ENCODE assay signal across 17 cellular contexts in genomic region chr5:36712719-36713118, GRCh38.
A peak's percentile ranks its signal among the peaks of the same experiment; 100 is the strongest.
DNase-seq lines count a peak whose midpoint lies in the region; ATAC-seq, FAIRE-seq and TF ChIP-seq lines count a peak whose summit lies in the region.
"Had no signal": no experiment of that assay in that cellular context is flagged by ENCODE, and none has a peak within 500 bp of the region (broad histone marks: within the 10 kb centered on the region; RNA-seq: fewer than 3 reads in every experiment).

No MANE protein-coding gene starts in this region.

- H3K27ac ChIP-seq in foreskin keratinocyte (no peak overlapping the region), neutrophil (peak overlapping the region; percentile 63)
- H3K27ac ChIP-seq: 22Rv1, HL-60 had no signal

- TF ChIP-seq CTCF in bronchial epithelial cell (IDR thresholded peaks at IDR 0.05; ENCODE audit: insufficient read depth, low read length, severe bottlenecking) (no peak), foreskin keratinocyte (conservative IDR thresholded peaks at IDR 0.05) (no peak), neutrophil (IDR thresholded peaks at IDR 0.05) (no peak)

- H3K36me3 ChIP-seq in bronchial epithelial cell (ENCODE audit: control insufficient read depth, insufficient read depth, low read length), result no peaks in the 10 kb centered on the region
- peaks cover 7% of the 10 kb centered on the region for H3K36me3 ChIP-seq in neutrophil

- FAIRE-seq in bronchial epithelial cell (lab: Jason Lieb, UNC), result peak; percentile 66
- FAIRE-seq: GM12878, GM18507 had no signal

- H3K4me3 ChIP-seq in bronchial epithelial cell (ENCODE audit: low read depth, low read length) (no peak overlapping the region), neutrophil (ENCODE audit: low read depth in 1 of 2, low read length in 1 of 2) (no peak overlapping the region)
- H3K4me3 ChIP-seq: GM12878 had no signal

- DNase-seq in DMS53 (lab: John Stamatoyannopoulos, UW) (peak; percentile 41), DMS53 treated with DMSO at 0.1 percent for 48 hours (lab: John Stamatoyannopoulos, UW; ENCODE audit: unreplicated experiment) (no peak), bronchial epithelial cell (ENCODE audit: low read depth) (peak; percentile 72), foreskin keratinocyte (peak in 1 of 2 donors; percentile 73), hepatic stellate cell (ENCODE audit: low spot score) (no peak)
- DNase-seq: CD4-positive, CD25-positive, alpha-beta regulatory T cell; DMS79; HCEC 1CT; HFFc6; IMR-90 had no signal

- ATAC-seq in foreskin keratinocyte (peak; percentile 95), HG02938 (IDR thresholded peaks at IDR 0.05; ENCODE audit: unreplicated experiment) (no peak), GM21515 (IDR thresholded peaks at IDR 0.05; ENCODE audit: unreplicated experiment) (no peak)
- ATAC-seq: GM12878 had no signal

- H3K4me1 ChIP-seq in foreskin keratinocyte (peaks cover 11% of the 10 kb centered on the region), neutrophil (ENCODE audit: control insufficient read depth in 1 of 2, insufficient read depth in 1 of 2, low read depth in 1 of 2, low read length in 1 of 2) (peaks cover 22 to 24% of the 10 kb centered on the region in 2 experiments)

- no peaks in the 10 kb centered on the region for H3K27me3 ChIP-seq in bronchial epithelial cell (ENCODE audit: control insufficient read depth, insufficient read depth, low read length)
- H3K27me3 ChIP-seq in foreskin keratinocyte, result peaks cover 5% of the 10 kb centered on the region
- H3K27me3 ChIP-seq in neutrophil, result no peaks in the 10 kb centered on the region

- no peaks in the 10 kb centered on the region for H3K9me3 ChIP-seq in neutrophil

Comparison
In these comparisons a context has a peak if more than half of its experiments do, and no peak if none do; other contexts are left out.
1. DNase-seq: peak in DMS53 (single experiment) and bronchial epithelial cell (single experiment); none in DMS53 treated with DMSO at 0.1 percent for 48 hours (single experiment) and hepatic stellate cell (single experiment).